ENCODE assay signal across 9 cellular contexts in genomic region chr2:172484253-172484652, GRCh38. TPM values are rescaled to one million over a fixed set of nuclear protein-coding genes. Genes with fewer than 3 reads are reported as not detected.
DNase-seq lines count a peak whose midpoint lies in the region; ATAC-seq and TF ChIP-seq lines count a peak whose summit lies in the region.
"Had no signal": no experiment of that assay in that cellular context is flagged by ENCODE, and none has a peak within 500 bp of the region (broad histone marks: within the 10 kb centered on the region; RNA-seq: fewer than 3 reads in every experiment).

No MANE protein-coding gene starts in this region.

- H3K9me3 Mint-ChIP-seq in stimulated activated naive CD8-positive, alpha-beta T cell treated with anti-CD3 and anti-CD28 coated beads, Interleukin-15, amount 100 ng/mL, for 72 hours: no peaks in the 10 kb centered on the region

- no peak overlapping the region for H3K4me3 ChIP-seq in Peyer's patch
- no peak overlapping the region for H3K4me3 ChIP-seq in fibroblast of pulmonary artery (replicated peaks; ENCODE audit: low read depth, low read length)
- no peak overlapping the region for H3K4me3 ChIP-seq in upper lobe of left lung
- H3K4me3 ChIP-seq in esophagus muscularis mucosa: no peak overlapping the region
- H3K4me3 ChIP-seq: SJCRH30 had no signal

- no peaks in the 10 kb centered on the region for H3K9me3 ChIP-seq in Peyer's patch
- no peaks in the 10 kb centered on the region for H3K9me3 ChIP-seq in upper lobe of left lung
- no peaks in the 10 kb centered on the region for H3K9me3 ChIP-seq in esophagus muscularis mucosa
- H3K9me3 ChIP-seq: SJCRH30 had no signal

- H3K27ac ChIP-seq in Peyer's patch (no peak overlapping the region), upper lobe of left lung (no peak overlapping the region), esophagus muscularis mucosa (replicated peaks in 1 of 4) (no peak overlapping the region)
- H3K27ac ChIP-seq: SJCRH30 had no signal

- intact Hi-C loops in esophagus muscularis mucosa (cut with DNase I): no loop called here

- WGBS in upper lobe of left lung, 2 donors: 47 to 52% methylated on average over 4 of the region's 4 CpGs
- 40% methylated on average over 4 of the region's 4 CpGs for WGBS in esophagus muscularis mucosa

- H3K27me3 Mint-ChIP-seq in stimulated activated naive CD8-positive, alpha-beta T cell treated with anti-CD3 and anti-CD28 coated beads, Interleukin-15, amount 100 ng/mL, for 72 hours: no peaks in the 10 kb centered on the region

- DNase-seq in AG08395 (ENCODE audit: low spot score) (peak; percentile 42), GF-D8 (lab: John Stamatoyannopoulos, UW) (peak; percentile 9), Peyer's patch (no peak), fibroblast of pulmonary artery (ENCODE audit: low read depth) (peak; percentile 46), upper lobe of left lung (no peak), esophagus muscularis mucosa (ENCODE audit: extremely low spot score) (no peak)
- no peak for DNase-seq in stimulated activated naive CD8-positive, alpha-beta T cell treated with anti-CD3 and anti-CD28 coated beads, Interleukin-15, amount 100 ng/mL, for 72 hours

- TF ChIP-seq CTCF in Peyer's patch (IDR thresholded peaks at IDR 0.05): peak in 4 of 6 experiments; percentile 13 to 52 (median 34)
- TF ChIP-seq CTCF in fibroblast of pulmonary artery (IDR thresholded peaks at IDR 0.05; ENCODE audit: low read length, missing control alignments): peak; percentile 41
- peak in 2 of 6 experiments; percentile 12 to 13 for TF ChIP-seq CTCF in upper lobe of left lung (IDR thresholded peaks at IDR 0.05)
- peak in 1 of 3 experiments; percentile 9 for TF ChIP-seq CTCF in esophagus muscularis mucosa (IDR thresholded peaks at IDR 0.05)

- no peak overlapping the region for H3K4me3 Mint-ChIP-seq in stimulated activated naive CD8-positive, alpha-beta T cell treated with anti-CD3 and anti-CD28 coated beads, Interleukin-15, amount 100 ng/mL, for 72 hours

- H3K27ac Mint-ChIP-seq in stimulated activated naive CD8-positive, alpha-beta T cell treated with anti-CD3 and anti-CD28 coated beads, Interleukin-15, amount 100 ng/mL, for 72 hours: peak overlapping the region in 1 of 2 donors; percentile 44

- TF ChIP-seq EP300 in upper lobe of left lung (IDR thresholded peaks at IDR 0.05) (no peak), esophagus muscularis mucosa (IDR thresholded peaks at IDR 0.05) (no peak)

- H3K4me1 ChIP-seq in Peyer's patch: no peaks in the 10 kb centered on the region
- H3K4me1 ChIP-seq in upper lobe of left lung: peaks cover 0 to 8% (median 0%) of the 10 kb centered on the region in 4 donors
- peaks cover 0 to 21% (median 14%) of the 10 kb centered on the region in 4 donors for H3K4me1 ChIP-seq in esophagus muscularis mucosa
- H3K4me1 ChIP-seq: SJCRH30 had no signal

- H3K36me3 ChIP-seq in Peyer's patch (peaks cover 0 to 73% (median 0%) of the 10 kb centered on the region in 3 donors), upper lobe of left lung (peaks cover 0 to 70% (median 26%) of the 10 kb centered on the region in 4 donors), esophagus muscularis mucosa (peaks cover 0 to 63% (median 9%) of the 10 kb centered on the region in 4 donors)

- no peaks in the 10 kb centered on the region for H3K27me3 ChIP-seq in Peyer's patch
- no peaks in the 10 kb centered on the region for H3K27me3 ChIP-seq in upper lobe of left lung
- peaks cover 0 to 3% (median 0%) of the 10 kb centered on the region in 4 donors for H3K27me3 ChIP-seq in esophagus muscularis mucosa
- H3K27me3 ChIP-seq: SJCRH30 had no signal

- H3K4me1 Mint-ChIP-seq in stimulated activated naive CD8-positive, alpha-beta T cell treated with anti-CD3 and anti-CD28 coated beads, Interleukin-15, amount 100 ng/mL, for 72 hours: peaks cover 60% of the 10 kb centered on the region

- ATAC-seq in upper lobe of left lung (ENCODE audit: low FRiP score in 2 of 2): no peak
- ATAC-seq in stimulated activated naive CD8-positive, alpha-beta T cell treated with anti-CD3 and anti-CD28 coated beads, Interleukin-15, amount 100 ng/mL, for 72 hours: no peak
- ATAC-seq in GM18858 (IDR thresholded peaks at IDR 0.05; ENCODE audit: unreplicated experiment): no peak

- no peak for TF ChIP-seq POLR2A in Peyer's patch (IDR thresholded peaks at IDR 0.05)
- no peak for TF ChIP-seq POLR2A in upper lobe of left lung (IDR thresholded peaks at IDR 0.05)
- TF ChIP-seq POLR2A in esophagus muscularis mucosa (IDR thresholded peaks at IDR 0.05; ENCODE audit: low read depth): no peak

RNA-seq across cellular contexts. Expression of gene ITGA6, which starts 56.9 kb away (rescaled TPM):
- total RNA-seq in Peyer's patch: 100 to 1,000 TPM; 201 to 357 (median 225) TPM
- 10 to 100 TPM; 38.1 to 99.7 (median 57.9) TPM for total RNA-seq in upper lobe of left lung
- total RNA-seq in esophagus muscularis mucosa: 10 to 100 TPM; 29.9 to 46.5 (median 36.6) TPM

Comparison
In these comparisons a context has a peak if more than half of its experiments do, and no peak if none do; other contexts are left out.
1. DNase-seq: peak in AG08395 (single experiment), GF-D8 (single experiment) and fibroblast of pulmonary artery (single experiment); none in Peyer's patch (0 of 3), upper lobe of left lung (0 of 2), esophagus muscularis mucosa (single experiment) and stimulated activated naive CD8-positive, alpha-beta T cell treated with anti-CD3 and anti-CD28 coated beads, Interleukin-15, amount 100 ng/mL, for 72 hours (0 of 2).